In genomic region chr12:65574867-65575266, GRCh38 we compare ENCODE assay signal across 8 cellular contexts.
"Had no signal": no experiment of that assay in that cellular context is flagged by ENCODE, and none has a peak within 500 bp of the region (broad histone marks: within the 10 kb centered on the region; RNA-seq: fewer than 3 reads in every experiment).

No MANE protein-coding gene starts in this region.

- H3K4me3 ChIP-seq: GM23248, HAP-1 had no signal

- H3K36me3 Mint-ChIP-seq: IgD-negative memory B cell had no signal

- H3K36me3 ChIP-seq: HAP-1 had no signal

- H3K4me1 ChIP-seq: HAP-1 had no signal

- DNase-seq: GM23248, GOT3, H7, KBM-7 had no signal

- H3K9me3 ChIP-seq: HAP-1 had no signal

- H3K27ac Mint-ChIP-seq: IgD-negative memory B cell had no signal

- ATAC-seq: HCT116 had no signal

- FAIRE-seq: HTR-8/SVneo had no signal

- H3K4me3 Mint-ChIP-seq: IgD-negative memory B cell had no signal

- H3K27ac ChIP-seq: GM23248 had no signal
